1 cellular context compared by ENCODE assay signal in genomic region chr5:3659907-3660306, GRCh38.
TF ChIP-seq lines count a peak whose summit lies in the region.

No MANE protein-coding gene starts in this region.

TF ChIP-seq in H1, 55 proteins besides CTCF, POLR2A, EP300 and RAD21:
- TF ChIP-seq ATF3 (IDR thresholded peaks at IDR 0.05; ENCODE audit: insufficient read depth, low read depth, low read length), result no peak
- no peak for TF ChIP-seq RNF2 (IDR thresholded peaks at IDR 0.05; ENCODE audit: borderline replicate concordance, low read depth, low read length, missing control alignments, poor library complexity, severe bottlenecking)
- no peak for TF ChIP-seq EGR1 (IDR thresholded peaks at IDR 0.05; ENCODE audit: borderline replicate concordance, low read depth, low read length)
